ENCODE assay signal across 8 cellular contexts in the genomic region with DNA sequence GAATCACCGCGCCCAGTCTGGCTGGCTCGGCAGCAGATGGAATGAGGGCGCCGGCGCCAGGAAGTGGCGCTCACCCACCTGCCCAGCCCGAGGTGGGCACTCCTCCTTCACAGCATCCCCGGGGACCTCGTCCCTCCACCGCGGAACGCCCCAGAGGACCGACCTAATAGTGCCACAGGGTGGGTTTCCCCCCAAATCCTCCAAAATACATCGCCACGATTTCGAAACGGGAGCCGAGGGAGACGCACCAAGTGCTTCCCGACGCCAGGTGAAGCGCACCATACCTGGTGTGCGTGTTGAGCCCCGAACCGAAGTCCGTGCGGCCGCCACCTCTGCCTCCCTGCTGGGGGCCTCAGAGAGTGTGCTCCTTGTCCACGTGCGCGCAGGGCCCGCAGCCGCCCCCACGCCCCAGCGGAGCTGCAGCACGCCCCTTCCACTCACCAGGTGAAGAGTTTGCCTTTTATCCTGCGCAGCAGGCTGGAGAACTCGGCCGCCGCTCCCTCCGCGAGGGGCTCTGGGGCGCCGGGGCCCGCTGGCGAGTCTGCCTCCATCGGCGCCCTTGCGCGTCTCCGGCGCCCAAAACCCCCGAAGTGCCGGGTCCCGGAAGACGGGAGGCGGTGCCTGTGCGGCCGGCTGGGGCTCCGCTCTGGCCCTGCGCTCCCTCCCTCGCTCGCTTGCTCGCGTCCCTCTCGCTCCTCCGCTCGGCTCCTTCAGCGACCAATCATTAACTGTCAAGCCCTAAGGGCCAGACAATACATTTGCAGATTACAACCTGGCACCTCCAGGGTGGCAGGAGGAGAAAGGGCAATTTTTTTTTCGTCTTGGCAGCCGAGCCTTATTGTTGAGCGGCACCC. TPM values are rescaled to one million over a fixed set of nuclear protein-coding genes. Genes with fewer than 3 reads are reported as not detected.
A peak's percentile ranks its signal among the peaks of the same experiment; 100 is the strongest.
DNase-seq lines count a peak whose midpoint lies in the region; ATAC-seq, FAIRE-seq and TF ChIP-seq lines count a peak whose summit lies in the region.

A gene with protein sequence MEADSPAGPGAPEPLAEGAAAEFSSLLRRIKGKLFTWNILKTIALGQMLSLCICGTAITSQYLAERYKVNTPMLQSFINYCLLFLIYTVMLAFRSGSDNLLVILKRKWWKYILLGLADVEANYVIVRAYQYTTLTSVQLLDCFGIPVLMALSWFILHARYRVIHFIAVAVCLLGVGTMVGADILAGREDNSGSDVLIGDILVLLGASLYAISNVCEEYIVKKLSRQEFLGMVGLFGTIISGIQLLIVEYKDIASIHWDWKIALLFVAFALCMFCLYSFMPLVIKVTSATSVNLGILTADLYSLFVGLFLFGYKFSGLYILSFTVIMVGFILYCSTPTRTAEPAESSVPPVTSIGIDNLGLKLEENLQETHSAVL (minus strand): TSS at position 571 of the 854 bp plus-strand sequence. CDS start 20 bp downstream, at position 551.

- intact Hi-C loops in left colon (cut with DNase I, micrococcal nuclease) = no loop called here

- POLR2A ChIA-PET in A549 (lab: Yijun Ruan, JAX) = interaction anchor here (2.2 kb wide), 1 partner anchor 18 kb away, joined by 13 read pairs; no protein-coding TSS in a partner anchor

- no peaks in the 10 kb centered on the region for H3K27me3 ChIP-seq in WERI-Rb-1 (ENCODE audit: insufficient read depth, low read depth, severe bottlenecking)

- H3K9me3 Mint-ChIP-seq in central memory CD8-positive, alpha-beta T cell = no peaks in the 10 kb centered on the region

- H3K36me3 ChIP-seq in WERI-Rb-1 = no peaks in the 10 kb centered on the region; the same call in 1 of the 2 replicates

- H3K4me2 ChIP-seq in A549 = peak within 1 kb of the TSS; percentile 85

- FAIRE-seq in A549 (lab: Jason Lieb, UNC) = no peak

- H3K27ac ChIP-seq in A549 (peak within 1 kb of the TSS; percentile 91 to 95), WERI-Rb-1 (peak within 1 kb of the TSS; percentile 83)

- H3K9me3 ChIP-seq in A549 (no peaks in the 10 kb centered on the region), WERI-Rb-1 (ENCODE audit: severe bottlenecking) (no peaks in the 10 kb centered on the region)

- H3K4me1 ChIP-seq in A549 = peaks cover 9% of the 10 kb centered on the region; the same call in 2 of the 3 replicates

- TF ChIP-seq RAD21 in A549 (conservative IDR thresholded peaks at IDR 0.05 in 1 of 2, IDR thresholded peaks at IDR 0.05 in 1 of 2) = no peak

- H3K4me3 Mint-ChIP-seq in central memory CD8-positive, alpha-beta T cell = peak within 1 kb of the TSS; percentile 96

- peaks cover 5% of the 10 kb centered on the region for H3K36me3 Mint-ChIP-seq in central memory CD8-positive, alpha-beta T cell (ENCODE audit: insufficient read depth)

- CTCF ChIA-PET in A549 (lab: Yijun Ruan, JAX) = interaction anchor here (0.6 to 1.1 kb wide), 4 partner anchors 23 to 163 kb away, joined by 3 to 4 read pairs (median 4); no protein-coding TSS in a partner anchor

- DNase-seq in A549 (ENCODE audit: low read depth in 1 of 2, low spot score in 1 of 2) (peak; percentile 55 to 80), NCI-H2171 treated with DMSO at 0.1 percent for 48 hours (lab: John Stamatoyannopoulos, UW) (peak; percentile 91), WERI-Rb-1 (peak; percentile 81), left colon (peak; percentile 76 to 84)
- DNase-seq in central memory CD8-positive, alpha-beta T cell (ENCODE audit: low spot score in 2 of 2) = peak; percentile 41 to 51
- DNase-seq in stimulated activated CD4-positive, alpha-beta T cell treated with anti-CD3 and anti-CD28 coated beads, Interleukin-1b, Interleukin-23, amount 100 ng/mL, for 48 hours = peak; percentile 75

- WGBS in A549 (ENCODE audit: missing lambda C conversion rate) = 9% methylated on average over 6 of the region's 73 CpGs

- ATAC-seq in A549 = peak; percentile 94 to 95
- peak; percentile 92 for ATAC-seq in GM18858 (IDR thresholded peaks at IDR 0.05; ENCODE audit: unreplicated experiment)
- peak; percentile 92 for ATAC-seq in HG03060 (IDR thresholded peaks at IDR 0.05; ENCODE audit: low read depth, unreplicated experiment)
- ATAC-seq in central memory CD8-positive, alpha-beta T cell (replicated peaks; ENCODE audit: extremely low read depth, poor library complexity, severe bottlenecking) = peak; percentile 81
- ATAC-seq in left colon = peak; percentile 85

- no peaks in the 10 kb centered on the region for H3K27me3 Mint-ChIP-seq in central memory CD8-positive, alpha-beta T cell

- peak; percentile 14; the same call in 1 of the 3 replicates for TF ChIP-seq CTCF in A549 (IDR thresholded peaks at IDR 0.05)
- TF ChIP-seq CTCF in WERI-Rb-1 (IDR thresholded peaks at IDR 0.05; ENCODE audit: low read depth, low read length) = no peak

- peak; percentile 44 for TF ChIP-seq POLR2A in A549 (IDR thresholded peaks at IDR 0.05; ENCODE audit: low read length)

- TF ChIP-seq EP300 in A549 (IDR thresholded peaks at IDR 0.05) = no peak

- peaks cover 36% of the 10 kb centered on the region for H3K4me1 Mint-ChIP-seq in central memory CD8-positive, alpha-beta T cell

- peak within 1 kb of the TSS; percentile 90 for H3K27ac Mint-ChIP-seq in central memory CD8-positive, alpha-beta T cell (ENCODE audit: low read depth)

- peak within 1 kb of the TSS; percentile 82 for H3K4me3 ChIP-seq in A549
- H3K4me3 ChIP-seq in WERI-Rb-1 (ENCODE audit: low read depth, low read length) = peak within 1 kb of the TSS; percentile 86

TF ChIP-seq in A549, 52 proteins besides CTCF, POLR2A, EP300 and RAD21 (continues in another document):
- no peak for TF ChIP-seq FOSL2 (IDR thresholded peaks at IDR 0.05)
- TF ChIP-seq FOSL2 (CRISPR knock-in tag; IDR thresholded peaks at IDR 0.05) = no peak
- no peak for TF ChIP-seq ZNF302 (CRISPR knock-in tag; IDR thresholded peaks at IDR 0.05)
- no peak for TF ChIP-seq HMGXB4 (CRISPR knock-in tag; IDR thresholded peaks at IDR 0.05; ENCODE audit: borderline replicate concordance)
- TF ChIP-seq JUNB (IDR thresholded peaks at IDR 0.05) = no peak
- TF ChIP-seq BHLHE40 (IDR thresholded peaks at IDR 0.05; ENCODE audit: low read depth, low read length) = no peak
- TF ChIP-seq HOXA7 (CRISPR knock-in tag; IDR thresholded peaks at IDR 0.05) = no peak
- TF ChIP-seq PHF8 (IDR thresholded peaks at IDR 0.05; ENCODE audit: borderline replicate concordance, low read depth) = peak; percentile 68; the same call in 1 of the 2 replicates
- no peak for TF ChIP-seq CHD4 (IDR thresholded peaks at IDR 0.05; ENCODE audit: borderline replicate concordance)
- TF ChIP-seq, protein P1, sequence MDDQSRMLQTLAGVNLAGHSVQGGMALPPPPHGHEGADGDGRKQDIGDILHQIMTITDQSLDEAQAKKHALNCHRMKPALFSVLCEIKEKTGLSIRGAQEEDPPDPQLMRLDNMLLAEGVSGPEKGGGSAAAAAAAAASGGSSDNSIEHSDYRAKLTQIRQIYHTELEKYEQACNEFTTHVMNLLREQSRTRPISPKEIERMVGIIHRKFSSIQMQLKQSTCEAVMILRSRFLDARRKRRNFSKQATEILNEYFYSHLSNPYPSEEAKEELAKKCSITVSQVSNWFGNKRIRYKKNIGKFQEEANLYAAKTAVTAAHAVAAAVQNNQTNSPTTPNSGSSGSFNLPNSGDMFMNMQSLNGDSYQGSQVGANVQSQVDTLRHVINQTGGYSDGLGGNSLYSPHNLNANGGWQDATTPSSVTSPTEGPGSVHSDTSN (IDR thresholded peaks at IDR 0.05) = no peak
- no peak for TF ChIP-seq CBX2 (IDR thresholded peaks at IDR 0.05; ENCODE audit: borderline replicate concordance, low read depth)
- no peak for TF ChIP-seq GATA3 (IDR thresholded peaks at IDR 0.05; ENCODE audit: borderline replicate concordance)
- no peak for TF ChIP-seq RCOR1 (IDR thresholded peaks at IDR 0.05; ENCODE audit: low read depth, low read length)
- peak; percentile 94 for TF ChIP-seq MAX (IDR thresholded peaks at IDR 0.05)
- peak; percentile 72 for TF ChIP-seq E2F6 (IDR thresholded peaks at IDR 0.05; ENCODE audit: borderline replicate concordance, low read depth)
- no peak for TF ChIP-seq TP53 (CRISPR knock-in tag; IDR thresholded peaks at IDR 0.05)
- TF ChIP-seq ATOH8 (CRISPR knock-in tag; IDR thresholded peaks at IDR 0.05; ENCODE audit: low read depth) = no peak
- TF ChIP-seq KDM1A (IDR thresholded peaks at IDR 0.05; ENCODE audit: low read depth) = no peak

RNA-seq across cellular contexts. Expression of the gene that starts here (rescaled TPM):
- polyA plus RNA-seq in A549 (2011; rRNA removed) = 27.0 and 30.0 TPM in 2 replicates
- polyA plus RNA-seq in A549 (2012; cell fraction: cytosol; rRNA removed) = 12.6 and 15.7 TPM in 2 replicates
- 7.3 and 11.4 TPM in 2 replicates for polyA plus RNA-seq in A549 (2012; cell fraction: nucleus; rRNA removed)
- 32.4 to 33.6 TPM (median 32.8 TPM) in 3 replicates for polyA plus RNA-seq in A549 (2017; fragmentation: RNase III; extraction: RNeasy Plus Mini Kit Qiagen cat#74134 plus additional on column Dnase treatment)
- polyA minus RNA-seq in A549 (2011; rRNA and poly(A)+ RNA removed) = 31.9 and 34.6 TPM in 2 replicates
- total RNA-seq in left colon = 10 to 100 TPM; 32.9 to 33.2 TPM

Comparison
In these comparisons a context has a peak if more than half of its experiments do, and no peak if none do; other contexts are left out.
1. Peak in every context shown above with its lines: DNase-seq, ATAC-seq, H3K4me3 ChIP-seq and H3K27ac ChIP-seq.